ENCODE assay signal across 34 cellular contexts in genomic region chr4:7740866-7741525, GRCh38.
"Had no signal": no experiment of that assay in that cellular context is flagged by ENCODE, and none has a peak within 500 bp of the region (broad histone marks: within the 10 kb centered on the region; RNA-seq: fewer than 3 reads in every experiment).

No MANE protein-coding gene starts in this region.

- H3K9me3 ChIP-seq: esophagus squamous epithelium had no signal

- H3K4me3 ChIP-seq: coronary artery, esophagus squamous epithelium, gastroesophageal sphincter had no signal

- H3K4me1 Mint-ChIP-seq: activated B cell treated with CpG ODN at 0.5 μM for 24 hours had no signal

- H3K36me3 ChIP-seq: brain microvascular endothelial cell, esophagus squamous epithelium had no signal

- H3K27me3 Mint-ChIP-seq: activated B cell treated with CpG ODN at 0.5 μM for 24 hours; activated CD8-positive, alpha-beta T cell treated with anti-CD3 and anti-CD28 coated beads for 36 hours; activated naive CD8-positive, alpha-beta T cell; activated T-helper 17 cell treated with anti-CD3 and anti-CD28 coated beads, Interleukin-2, amount 50 U/mL, for 72 hours; effector memory CD8-positive, alpha-beta T cell had no signal

- H3K27ac Mint-ChIP-seq: activated B cell treated with CpG ODN at 0.5 μM for 24 hours; activated CD8-positive, alpha-beta T cell treated with anti-CD3 and anti-CD28 coated beads for 36 hours; activated naive CD8-positive, alpha-beta T cell; activated T-helper 17 cell treated with anti-CD3 and anti-CD28 coated beads, Interleukin-2, amount 50 U/mL, for 72 hours; effector memory CD8-positive, alpha-beta T cell; T-cell; T-helper 1 cell treated with Interleukin-12 subunit alpha and Interleukin-12 subunit beta and Interleukin-4 antibody, amounts not matched to agents 30 μg/mL and 1 μg/mL, for 36 hours had no signal

- H3K9me3 Mint-ChIP-seq: activated B cell treated with CpG ODN at 0.5 μM for 24 hours; activated CD8-positive, alpha-beta T cell treated with anti-CD3 and anti-CD28 coated beads for 36 hours; activated T-cell treated with anti-CD3 and anti-CD28 coated beads, Interleukin-2, amount 50 U/mL, for 4 hours; activated T-helper 17 cell treated with anti-CD3 and anti-CD28 coated beads, Interleukin-2, amount 50 U/mL, for 72 hours; effector memory CD8-positive, alpha-beta T cell; T-cell; T-helper 1 cell treated with Interleukin-12 subunit alpha and Interleukin-12 subunit beta and Interleukin-4 antibody, amounts not matched to agents 30 μg/mL and 1 μg/mL, for 36 hours had no signal

- H3K4me1 ChIP-seq: esophagus squamous epithelium had no signal

- ATAC-seq: activated CD4-positive, CD25-positive, alpha-beta regulatory T cell treated with anti-CD3 and anti-CD28 coated beads, Interleukin-2, amount 50 U/mL, for 24 hours; activated CD8-positive, alpha-beta T cell treated with anti-CD3 and anti-CD28 coated beads for 36 hours; activated T-cell treated with anti-CD3 and anti-CD28 coated beads, Interleukin-2, amount 50 U/mL, for 4 hours; activated T-helper 17 cell treated with anti-CD3 and anti-CD28 coated beads, Interleukin-2, amount 50 U/mL, for 72 hours; effector memory CD8-positive, alpha-beta T cell; gastroesophageal sphincter; T-cell had no signal

- H3K4me3 Mint-ChIP-seq: activated B cell treated with CpG ODN at 0.5 μM for 24 hours; activated CD8-positive, alpha-beta T cell treated with anti-CD3 and anti-CD28 coated beads for 36 hours; activated naive CD8-positive, alpha-beta T cell; activated T-cell treated with anti-CD3 and anti-CD28 coated beads, Interleukin-2, amount 50 U/mL, for 4 hours; activated T-helper 17 cell treated with anti-CD3 and anti-CD28 coated beads, Interleukin-2, amount 50 U/mL, for 72 hours; effector memory CD8-positive, alpha-beta T cell; T-cell; T-helper 1 cell treated with Interleukin-12 subunit alpha and Interleukin-12 subunit beta and Interleukin-4 antibody, amounts not matched to agents 30 μg/mL and 1 μg/mL, for 36 hours had no signal

- H3K36me3 Mint-ChIP-seq: activated naive CD8-positive, alpha-beta T cell; T-cell had no signal

- H3K27me3 ChIP-seq: brain microvascular endothelial cell, gastroesophageal sphincter had no signal

- DNase-seq: activated B cell treated with CpG ODN at 0.5 μM for 24 hours; activated CD4-positive, alpha-beta T cell treated with anti-CD3 and anti-CD28 coated beads for 48 hours; activated CD4-positive, alpha-beta T cell treated with anti-CD3 and anti-CD28 coated beads, Interleukin-2, amount 50 U/mL, for 1 hour; activated CD4-positive, alpha-beta T cell treated with anti-CD3 and anti-CD28 coated beads, Interleukin-2, amount 50 U/mL, for 48 hours; activated CD8-positive, alpha-beta memory T cell treated with anti-CD3 and anti-CD28 coated beads for 24 hours; activated CD8-positive, alpha-beta T cell treated with anti-CD3 and anti-CD28 coated beads for 36 hours; activated effector memory CD4-positive, alpha-beta T cell treated with Interleukin-2 at 50 U/mL for 16 hours; activated gamma-delta T cell treated with Interleukin-2 at 50 U/mL for 16 hours; activated naive CD4-positive, alpha-beta T cell treated with anti-CD3 and anti-CD28 coated beads, Interleukin-2, amount 50 U/mL, for 16 hours; activated naive CD4-positive, alpha-beta T cell treated with Interleukin-2 at 50 U/mL for 16 hours; activated T-cell treated with anti-CD3 and anti-CD28 coated beads, Interleukin-2, amount 50 U/mL, for 4 hours; amniotic stem cell; anterior cingulate cortex; brain microvascular endothelial cell; central memory CD4-positive, alpha-beta T cell; cerebellar nuclear complex; dermis blood vessel endothelial cell; effector CD4-positive, alpha-beta T cell; effector memory CD8-positive, alpha-beta T cell; esophagus squamous epithelium; foreskin melanocyte; SW 1271; T-cell; T1000; WERI-Rb-1 had no signal

- H3K27ac ChIP-seq: brain microvascular endothelial cell, coronary artery, epithelial cell of prostate, esophagus squamous epithelium, gastroesophageal sphincter, WERI-Rb-1 had no signal

- FAIRE-seq: astrocyte, endothelial cell of umbilical vein had no signal
